ENCODE assay signal across 8 cellular contexts in genomic region chr10:97869091-97870042, GRCh38. TPM values are rescaled to one million over a fixed set of nuclear protein-coding genes. Genes with fewer than 3 reads are reported as not detected.
DNase-seq lines count a peak whose midpoint lies in the region; ATAC-seq and TF ChIP-seq lines count a peak whose summit lies in the region.

No MANE protein-coding gene starts in this region.

- intact Hi-C loops in natural killer cell (cut with micrococcal nuclease), result loop anchor here (1.0 kb wide), 1 partner anchor 77 kb away; no protein-coding TSS in a partner anchor

- H3K4me3 Mint-ChIP-seq in natural killer cell, result peak overlapping the region; percentile 77

- H3K9me3 Mint-ChIP-seq in natural killer cell, result no peaks in the 10 kb centered on the region

- peak; percentile 69 for TF ChIP-seq CTCF in natural killer cell (IDR thresholded peaks at IDR 0.05)

- DNase-seq in DMS53 (lab: John Stamatoyannopoulos, UW) (peak; percentile 99), KBM-7 (peak; percentile 93), natural killer cell (peak; percentile 79)
- peak; percentile 81 for DNase-seq in activated T-cell treated with anti-CD3 and anti-CD28 coated beads, Interleukin-2, amount 50 U/mL, for 1 hour
- DNase-seq in stimulated activated naive CD4-positive, alpha-beta T cell (lab: John Stamatoyannopoulos, UW), result peak; percentile 61 to 83 (median 72)

- H3K27ac Mint-ChIP-seq in natural killer cell, result peak overlapping the region; percentile 62 to 81

- peaks cover 46 to 52% of the 10 kb centered on the region in 2 donors for H3K4me1 Mint-ChIP-seq in natural killer cell

- in situ Hi-C loops in KBM-7 (cut with MboI; ENCODE audit: low pct_unique_long_range_greater_than_20kb, low sequenced_read_pairs), result no loop called here

- no peaks in the 10 kb centered on the region for H3K36me3 Mint-ChIP-seq in natural killer cell

- H3K27me3 Mint-ChIP-seq in natural killer cell (ENCODE audit: low read depth in 2 of 2), result no peaks in the 10 kb centered on the region

- ATAC-seq in GM21619 (IDR thresholded peaks at IDR 0.05; ENCODE audit: unreplicated experiment), result peak; percentile 99
- ATAC-seq in esophagus mucosa, result peak; percentile 96
- ATAC-seq in natural killer cell, result peak; percentile 91 to 95 (median 94)

TF ChIP-seq in PFSK-1, 5 proteins besides CTCF, POLR2A, EP300 and RAD21:
- TF ChIP-seq POLR2AphosphoS5 (IDR thresholded peaks at IDR 0.05; ENCODE audit: low read depth, low read length) (0 out of 2 replicates have a peak, but pooled peaks have one; percentile 55), SIN3A (IDR thresholded peaks at IDR 0.05; ENCODE audit: borderline replicate concordance, insufficient read depth, low read length) (no peak), REST (IDR thresholded peaks at IDR 0.05; ENCODE audit: insufficient read depth in 1 of 2, low read depth in 2 of 2, low read length in 2 of 2) (peak in 1 of 2 experiments; percentile 34; a peak in 1 of 4 replicates)

RNA-seq across cellular contexts. Expression of gene GOLGA7B, which starts 19.7 kb away (rescaled TPM):
- polyA plus RNA-seq in PFSK-1 (2012; ENCODE audit: insufficient read length, low read depth), result 7.7 TPM
- total RNA-seq in esophagus mucosa (1.4 TPM), natural killer cell (1 to 10 TPM; 4.1 to 4.6 (median 4.1) TPM)

Comparison
In these comparisons a context has a peak if more than half of its experiments do, and no peak if none do; other contexts are left out.
1. Peak in every context shown above with its lines: DNase-seq and ATAC-seq.